ENCODE assay signal across 13 cellular contexts in genomic region chr15:49814709-49815108, GRCh38.
"Had no signal": no experiment of that assay in that cellular context is flagged by ENCODE, and none has a peak within 500 bp of the region (broad histone marks: within the 10 kb centered on the region; RNA-seq: fewer than 3 reads in every experiment).

No MANE protein-coding gene starts in this region.

- H3K4me2 ChIP-seq: hepatocyte, neural progenitor cell had no signal

- H3K9me3 ChIP-seq: pancreas had no signal

- H2AFZ ChIP-seq: hepatocyte, neural progenitor cell had no signal

- H3K79me2 ChIP-seq: hepatocyte had no signal

- H3K27me3 ChIP-seq: hepatocyte, neural progenitor cell, pancreas had no signal

- H3K4me1 ChIP-seq: neural progenitor cell had no signal

- H3K27ac ChIP-seq: hepatocyte, neural progenitor cell, pancreas, WERI-Rb-1 had no signal

- DNase-seq: activated CD4-positive, alpha-beta memory T cell treated with anti-CD3 and anti-CD28 coated beads, Interleukin-2, amount 10 ng/mL, durations not matched to agents 7 days and 5 days; activated CD4-positive, alpha-beta T cell treated with anti-CD3 and anti-CD28 coated beads for 36 hours; activated CD8-positive, alpha-beta memory T cell treated with anti-CD3 and anti-CD28 coated beads, Interleukin-2, amount 50 U/mL, for 4 hours; activated naive CD8-positive, alpha-beta T cell treated with anti-CD3 and anti-CD28 coated beads, Interleukin-2, amount 50 U/mL, for 24 hours; activated T-cell treated with anti-CD3 and anti-CD28 coated beads, Interleukin-2, amount 50 U/mL, for 72 hours; cortex of kidney; effector memory CD4-positive, alpha-beta T cell; kidney; pancreas; small intestine; WERI-Rb-1 had no signal

- H3K4me3 ChIP-seq: hepatocyte, neural progenitor cell, pancreas had no signal

- H3K36me3 ChIP-seq: neural progenitor cell, pancreas, WERI-Rb-1 had no signal

- H3K9ac ChIP-seq: neural progenitor cell had no signal
